8 cellular contexts compared by ENCODE assay signal in the genomic region with DNA sequence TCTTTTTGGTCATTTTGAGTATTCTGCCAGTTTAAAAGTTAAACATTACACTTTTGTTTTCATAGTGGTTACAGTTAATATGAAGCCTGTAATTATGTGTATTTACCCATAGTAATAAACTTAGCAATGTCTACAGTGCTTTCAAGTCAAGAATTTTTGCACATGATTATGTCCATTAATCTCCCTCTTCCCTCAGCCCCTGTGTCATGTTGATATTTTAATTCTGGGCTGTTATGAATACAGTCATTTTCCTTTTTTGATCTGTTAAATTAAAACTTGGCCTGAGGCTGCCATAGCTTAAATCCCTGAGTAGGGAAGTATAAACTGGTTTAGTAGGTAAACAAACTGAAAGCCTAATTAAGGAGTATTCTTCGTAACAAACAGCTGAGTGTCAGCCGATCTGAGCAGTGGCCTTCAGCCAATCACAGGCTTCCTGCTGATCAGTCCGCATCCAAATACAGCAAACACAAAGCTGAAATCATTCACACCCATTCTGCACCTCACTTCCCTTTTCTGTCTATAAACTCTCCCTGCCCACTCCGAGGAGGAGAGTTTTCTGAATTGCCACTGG. TPM values are rescaled to one million over a fixed set of nuclear protein-coding genes. Genes with fewer than 3 reads are reported as not detected.
DNase-seq lines count a peak whose midpoint lies in the region; ATAC-seq and TF ChIP-seq lines count a peak whose summit lies in the region.

No MANE protein-coding gene starts in this region.

- H3K4me3 ChIP-seq in breast epithelium (no peak overlapping the region), transverse colon (no peak overlapping the region)

- DNase-seq in T47D (ENCODE audit: low read depth in 1 of 2, low spot score in 1 of 2) (peak; percentile 33 to 49), breast epithelium (ENCODE audit: low spot score in 2 of 2) (no peak), NCI-H345 treated with DMSO at 0.1 percent for 48 hours (lab: John Stamatoyannopoulos, UW; ENCODE audit: unreplicated experiment) (peak; percentile 7), fibroblast of gingiva (ENCODE audit: low read depth) (peak; percentile 16), transverse colon (peak; percentile 45), AG08395 (ENCODE audit: low spot score) (no peak), islet precursor cell (no peak)

- no peak for TF ChIP-seq CTCF in breast epithelium (IDR thresholded peaks at IDR 0.05)
- no peak for TF ChIP-seq CTCF in transverse colon (IDR thresholded peaks at IDR 0.05)

- no peak for TF ChIP-seq EP300 in transverse colon (IDR thresholded peaks at IDR 0.05; ENCODE audit: low read depth)

- peak; percentile 100 for ATAC-seq in HG03060 (IDR thresholded peaks at IDR 0.05; ENCODE audit: low read depth, unreplicated experiment)

- no peaks in the 10 kb centered on the region for H3K36me3 ChIP-seq in breast epithelium
- H3K36me3 ChIP-seq in transverse colon = no peaks in the 10 kb centered on the region

- 11 to 29% methylated on average over 1 to 4 of the region's 4 CpGs for WGBS in transverse colon (ENCODE audit: low coverage in 1 of 2), 2 donors

- TF ChIP-seq POLR2A in breast epithelium (IDR thresholded peaks at IDR 0.05) (no peak), transverse colon (IDR thresholded peaks at IDR 0.05) (no peak)

- H3K4me1 ChIP-seq in breast epithelium (no peaks in the 10 kb centered on the region), transverse colon (peaks cover 0 to 14% (median 6%) of the 10 kb centered on the region in 4 donors)

- in situ Hi-C loops in T47D (cut with HindIII; ENCODE audit: low pct_unique_long_range_greater_than_20kb, low sequenced_read_pairs) (no loop called here), transverse colon (cut with MboI; ENCODE audit: low pct_ligation_motif_present in 1 of 4, low pct_unique_long_range_greater_than_20kb in 1 of 4, low sequenced_read_pairs in 3 of 4) (no loop called here)

- H3K27ac ChIP-seq in breast epithelium = peak overlapping the region in 1 of 2 donors; percentile 12
- peak overlapping the region in 3 of 4 donors; percentile 43 to 61 (median 57) for H3K27ac ChIP-seq in transverse colon

- H3K9me3 ChIP-seq in breast epithelium (peaks cover 0 to 6% of the 10 kb centered on the region in 2 donors), transverse colon (peaks cover 0 to 5% of the 10 kb centered on the region in 2 donors)

- intact Hi-C loops in breast epithelium (cut with DNase I; ENCODE audit: low total_unique reads) (no loop called here), transverse colon (cut with DNase I; ENCODE audit: low total_unique reads) (no loop called here)

- H3K27me3 ChIP-seq in breast epithelium = no peaks in the 10 kb centered on the region
- peaks cover 3% of the 10 kb centered on the region for H3K27me3 ChIP-seq in transverse colon

RNA-seq across cellular contexts. Expression of gene SFT2D1, which starts 9.5 kb away (rescaled TPM):
- 10 to 100 TPM; 41.1 to 52.4 (median 52.1) TPM for total RNA-seq in breast epithelium
- total RNA-seq in transverse colon = 10 to 100 TPM in 3 of 4 donors, 1 to 10 TPM in 1; 7.6 to 55.6 (median 39.7) TPM

RNA-seq across cellular contexts. Expression of gene MPC1, which starts 30.9 kb away (rescaled TPM):
- total RNA-seq in breast epithelium = 10 to 100 TPM; 37.4 to 66.9 (median 65.7) TPM
- total RNA-seq in transverse colon = 100 to 1,000 TPM in 3 of 4 donors, 10 to 100 TPM in 1; 90.8 to 131 (median 129) TPM

RNA-seq across cellular contexts. Expression of gene PRR18, which starts 43.6 kb away (rescaled TPM):
- total RNA-seq in breast epithelium (under 1 TPM in 1 of 3 donors, not detected in 2; 0.29 TPM), transverse colon (not detected)

Comparison
In these comparisons a context has a peak if more than half of its experiments do, and no peak if none do; other contexts are left out.
1. DNase-seq: peak in T47D (2 of 2), NCI-H345 treated with DMSO at 0.1 percent for 48 hours (single experiment), fibroblast of gingiva (single experiment) and transverse colon (single experiment); none in breast epithelium (0 of 2), AG08395 (single experiment) and islet precursor cell (single experiment).